In the genomic region with DNA sequence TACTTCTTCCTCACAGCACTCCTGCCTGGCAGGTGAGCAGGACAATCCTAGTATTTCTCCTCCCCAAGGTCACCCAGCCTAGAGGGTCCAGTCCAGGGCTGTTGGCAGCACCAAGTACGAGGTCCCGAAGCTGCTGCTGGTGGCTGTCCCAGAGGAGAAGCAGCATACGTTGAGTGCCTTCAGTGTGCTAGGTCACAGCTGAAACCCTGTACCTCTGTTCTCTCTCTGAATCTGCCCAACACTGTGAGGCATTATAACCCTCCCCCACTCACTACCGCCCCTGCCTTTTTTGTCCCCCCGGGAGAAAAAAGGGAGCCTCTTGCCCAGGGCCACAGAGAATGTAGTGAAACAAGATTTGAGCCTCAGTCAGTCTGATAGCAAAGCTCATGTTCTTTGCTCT, we compare ENCODE assay signal across 14 cellular contexts. TPM values are rescaled to one million over a fixed set of nuclear protein-coding genes. Genes with fewer than 3 reads are reported as not detected.
A peak's percentile ranks its signal among the peaks of the same experiment; 100 is the strongest.
DNase-seq lines count a peak whose midpoint lies in the region; ATAC-seq, FAIRE-seq and TF ChIP-seq lines count a peak whose summit lies in the region.
"Had no signal": no experiment of that assay in that cellular context is flagged by ENCODE, and none has a peak within 500 bp of the region (broad histone marks: within the 10 kb centered on the region; RNA-seq: fewer than 3 reads in every experiment).

No MANE protein-coding gene starts in this region.

- H3K27ac ChIP-seq in DND-41 (ENCODE audit: low read length), result 0 out of 2 replicates have a peak overlapping the region, but pooled peaks have one; percentile 5
- no peak overlapping the region for H3K27ac ChIP-seq in H1 (ENCODE audit: low read depth, low read length)
- H3K27ac ChIP-seq in gastrocnemius medialis, result peak overlapping the region; percentile 91 to 96 (median 93)

- no peak for FAIRE-seq in H1 (lab: Jason Lieb, UNC)
- FAIRE-seq: D721Med, endometrium had no signal

- H2AFZ ChIP-seq in DND-41 (ENCODE audit: low read depth, low read length) (no peak overlapping the region), H1 (ENCODE audit: low read length) (no peak overlapping the region)

- no peak overlapping the region for H3K4ac ChIP-seq in H1 (replicated peaks; ENCODE audit: insufficient read length, low read depth, low read length)

- no peak overlapping the region for H2BK20ac ChIP-seq in H1 (ENCODE audit: low read length)

- TF ChIP-seq RAD21 in H1 (IDR thresholded peaks at IDR 0.05 in 1 of 2, conservative IDR thresholded peaks at IDR 0.05 in 1 of 2; ENCODE audit: low read depth in 2 of 2, low read length in 2 of 2), result no peak

- no peak overlapping the region for H3K23ac ChIP-seq in H1 (ENCODE audit: insufficient read length)

- no peak overlapping the region for H3K18ac ChIP-seq in H1 (ENCODE audit: extremely low read depth, low read length)

- TF ChIP-seq CTCF in DND-41 (IDR thresholded peaks at IDR 0.05; ENCODE audit: borderline replicate concordance, extremely low read depth, low read length, poor library complexity, severe bottlenecking) (no peak), H1 (IDR thresholded peaks at IDR 0.05; ENCODE audit: control extremely low read depth in 1 of 3, insufficient read depth in 1 of 3, low read depth in 1 of 3, low read length in 3 of 3) (no peak), gastrocnemius medialis (IDR thresholded peaks at IDR 0.05 in 4 of 5, conservative IDR thresholded peaks at IDR 0.05 in 1 of 5) (no peak), GM13977 (IDR thresholded peaks at IDR 0.05; ENCODE audit: extremely low read depth, insufficient read depth, missing control alignments) (no peak)

- H3K4me1 ChIP-seq in DND-41 (ENCODE audit: insufficient read depth, low read length) (peaks cover 64% of the 10 kb centered on the region), H1 (replicated peaks in 1 of 4; ENCODE audit: control insufficient read depth in 3 of 4, insufficient read depth in 4 of 4, low read length in 3 of 4) (peaks cover 0 to 7% (median 0%) of the 10 kb centered on the region in 4 experiments; a peak in 3 of 7 replicates), gastrocnemius medialis (peaks cover 48 to 53% of the 10 kb centered on the region in 2 donors)

- H3K36me3 ChIP-seq in DND-41 (ENCODE audit: insufficient read depth, low read length), result peaks cover 43% of the 10 kb centered on the region
- 0 out of 8 replicates have a peak, but pooled peaks cover 0 to 3% (median 0%) of the 10 kb centered on the region in 4 experiments for H3K36me3 ChIP-seq in H1 (ENCODE audit: control insufficient read depth in 2 of 4, insufficient read depth in 4 of 4, low read length in 3 of 4)
- no peaks in the 10 kb centered on the region for H3K36me3 ChIP-seq in gastrocnemius medialis

- ATAC-seq in DND-41 (ENCODE audit: insufficient read depth, low read depth), result no peak
- no peak for ATAC-seq in T-cell (replicated peaks in 1 of 4)
- ATAC-seq in gastrocnemius medialis, result no peak
- ATAC-seq in HG03439 (IDR thresholded peaks at IDR 0.05; ENCODE audit: unreplicated experiment), result no peak
- ATAC-seq: HCT116 had no signal

- no peak overlapping the region for H4K5ac ChIP-seq in H1 (ENCODE audit: insufficient read length, low read depth, low read length)

- intact Hi-C loops in gastrocnemius medialis (cut with DNase I; ENCODE audit: low total_unique reads), result loop anchor here (5.0 kb wide), 2 partner anchors 112 to 152 kb away; no protein-coding TSS in a partner anchor

- H3K4me3 ChIP-seq in DND-41 (ENCODE audit: low read depth in 1 of 2, low read length in 2 of 2), result no peak overlapping the region
- H3K4me3 ChIP-seq in H1 (ENCODE audit: extremely low read depth in 1 of 4, insufficient read depth in 2 of 4, low read depth in 3 of 4, low read length in 4 of 4), result no peak overlapping the region
- H3K4me3 ChIP-seq in gastrocnemius medialis, result no peak overlapping the region
- H3K4me3 ChIP-seq: adrenal gland had no signal

- in situ Hi-C loops in gastrocnemius medialis (cut with MboI; ENCODE audit: low sequenced_read_pairs in 4 of 4) (no loop called here), GM13977 (cut with MboI; ENCODE audit: low pct_unique_long_range_greater_than_20kb, low sequenced_read_pairs, unreplicated experiment) (no loop called here)

- no peak for TF ChIP-seq EP300 in H1 (IDR thresholded peaks at IDR 0.05; ENCODE audit: borderline replicate concordance in 1 of 2, low read depth in 2 of 2, low read length in 2 of 2)

- H3K79me2 ChIP-seq in DND-41 (ENCODE audit: insufficient read depth, low read length) (peaks cover 99% of the 10 kb centered on the region), H1 (ENCODE audit: control insufficient read depth in 1 of 2, insufficient read depth in 2 of 2, low read length in 2 of 2) (peaks cover 18 to 88% of the 10 kb centered on the region in 2 experiments)

- H3K27me3 ChIP-seq in DND-41 (ENCODE audit: insufficient read depth, low read length, poor library complexity), result no peaks in the 10 kb centered on the region
- H3K27me3 ChIP-seq in H1 (replicated peaks in 1 of 4; ENCODE audit: control insufficient read depth in 3 of 4, extremely low read depth in 1 of 4, insufficient read depth in 3 of 4, low read length in 3 of 4), result no peaks in the 10 kb centered on the region
- no peaks in the 10 kb centered on the region for H3K27me3 ChIP-seq in gastrocnemius medialis
- H3K27me3 ChIP-seq: adrenal gland had no signal

- H4K20me1 ChIP-seq in DND-41 (ENCODE audit: insufficient read depth, low read length) (peaks cover 78% of the 10 kb centered on the region), H1 (replicated peaks in 1 of 2; ENCODE audit: control insufficient read depth in 1 of 2, insufficient read depth in 2 of 2, low read length in 2 of 2) (peaks cover 0 to 10% of the 10 kb centered on the region in 2 experiments)

- H3K23me2 ChIP-seq in H1 (ENCODE audit: low read depth, low read length), result no peaks in the 10 kb centered on the region

- H3K4me2 ChIP-seq in DND-41 (ENCODE audit: insufficient read depth, low read length), result peak overlapping the region; percentile 21; the same call in 1 of the 2 replicates
- no peak overlapping the region for H3K4me2 ChIP-seq in H1 (ENCODE audit: insufficient read depth in 1 of 2, low read depth in 2 of 2, low read length in 2 of 2)

- H3K9ac ChIP-seq in DND-41 (ENCODE audit: low read depth, low read length), result no peak overlapping the region
- no peak overlapping the region for H3K9ac ChIP-seq in H1 (replicated peaks in 1 of 4; ENCODE audit: extremely low read depth in 1 of 4, low read depth in 3 of 4, low read length in 3 of 4)

- no peak overlapping the region for H2BK12ac ChIP-seq in H1 (ENCODE audit: low read depth, low read length)

- DNase-seq in DND-41, result no peak
- peak in 1 of 34 experiments; percentile 31 for DNase-seq in T-cell
- no peak for DNase-seq in H1 (ENCODE audit: low read depth in 1 of 2, low spot score in 2 of 2)
- DNase-seq in gastrocnemius medialis, result no peak
- no peak for DNase-seq in GM13977 (ENCODE audit: low spot score)
- DNase-seq in NCI-H1930 (lab: John Stamatoyannopoulos, UW), result no peak
- DNase-seq in NK-92 treated with Interleukin-12 subunit alpha and Interleukin-12 subunit beta, amount 100 ng/mL, for 24 hours (lab: John Stamatoyannopoulos, UW), result no peak
- DNase-seq: adrenal gland, KG1, NCI-H2107 had no signal

- no peaks in the 10 kb centered on the region for H3K27me3 Mint-ChIP-seq in T-cell

- H2BK15ac ChIP-seq in H1 (ENCODE audit: low read length), result no peak overlapping the region

- no peak overlapping the region for H3K14ac ChIP-seq in H1 (ENCODE audit: insufficient read length)

- WGBS in H1 (ENCODE audit: extremely low coverage in 1 of 2, insufficient coverage in 1 of 2, insufficient read length in 1 of 2, insufficient replicate concordance in 2 of 2, low coverage in 1 of 2, low lambda C conversion rate in 2 of 2, missing lambda C conversion rate in 1 of 2), 2 experiments, result 80% methylated on average over 5 of the region's 5 CpGs; no CpG with 5 or more reads in 1 of the 2 experiments

- H3K9me3 Mint-ChIP-seq in T-cell, result no peaks in the 10 kb centered on the region

- CTCF ChIA-PET in T-cell (lab: Charles Lee) (interaction anchor here in 1 of 2 donors (1.0 to 1.1 kb wide), 2 partner anchors 44 to 53 kb away, joined by 3 to 4 read pairs; no protein-coding TSS in a partner anchor), H1 (lab: Charles Lee; ENCODE audit: partially characterized antibody) (interaction anchor here (0.6 to 1.9 kb wide), 8 partner anchors 9 to 499 kb away, joined by 3 to 7 read pairs (median 4); no protein-coding TSS in a partner anchor)

- H3K9me3 ChIP-seq in DND-41 (ENCODE audit: insufficient read depth, low read length, severe bottlenecking), result no peaks in the 10 kb centered on the region
- no peaks in the 10 kb centered on the region for H3K9me3 ChIP-seq in H1 (ENCODE audit: insufficient read depth in 2 of 2, low read depth in 1 of 2, low read length in 1 of 2)
- H3K9me3 ChIP-seq in gastrocnemius medialis, result no peaks in the 10 kb centered on the region
- H3K9me3 ChIP-seq: adrenal gland had no signal

- H3K27ac Mint-ChIP-seq in T-cell, result peak overlapping the region; percentile 98 to 100

- no peak overlapping the region for H2AK5ac ChIP-seq in H1 (ENCODE audit: low read depth, low read length)

- no peak overlapping the region for H2BK120ac ChIP-seq in H1 (replicated peaks; ENCODE audit: low read depth, low read length)

- TF ChIP-seq POLR2A in H1 (IDR thresholded peaks at IDR 0.05; ENCODE audit: control extremely low read depth in 1 of 2, low read depth in 2 of 2, low read length in 2 of 2) (no peak), gastrocnemius medialis (IDR thresholded peaks at IDR 0.05) (no peak)

- H3K56ac ChIP-seq in H1 (replicated peaks; ENCODE audit: insufficient read length, low read depth, low read length), result no peak overlapping the region

- H3K4me1 Mint-ChIP-seq in T-cell, result peaks cover 81 to 91% (median 85%) of the 10 kb centered on the region in 3 donors

- 0 out of 2 replicates have a peak overlapping the region, but pooled peaks have one; percentile 35 for H2BK5ac ChIP-seq in H1 (ENCODE audit: low read depth, low read length)

- H3K79me1 ChIP-seq in H1 (ENCODE audit: low read depth, low read length), result peaks cover 9% of the 10 kb centered on the region

- POLR2A ChIA-PET in T-cell (lab: Charles Lee), result interaction anchor here (0.5 to 9.1 kb wide), 9 partner anchors 9 to 108 kb away, joined by 3 to 277 read pairs (median 6); no protein-coding TSS in a partner anchor
- POLR2A ChIA-PET in H1 (lab: Charles Lee; ENCODE audit: partially characterized antibody), result interaction anchor here (0.8 to 1.2 kb wide), 5 partner anchors 15 to 134 kb away, joined by 3 to 4 read pairs (median 3); no protein-coding TSS in a partner anchor

- no peak overlapping the region; the same call in 1 of the 2 replicates for H4K8ac ChIP-seq in H1 (ENCODE audit: extremely low read depth, insufficient read depth, low read length)

- H3K4me3 Mint-ChIP-seq in T-cell, result peak overlapping the region; percentile 81 to 94 (median 94)

- peaks cover 56% of the 10 kb centered on the region for H3K36me3 Mint-ChIP-seq in T-cell

- H4K91ac ChIP-seq in H1 (replicated peaks; ENCODE audit: insufficient read length, low read length), result no peak overlapping the region

RNA-seq across cellular contexts. Expression of gene PPP2R5C, which starts 53.4 kb away (rescaled TPM):
- total RNA-seq in T-cell (100 to 1,000 TPM; 435 to 627 (median 489) TPM), gastrocnemius medialis (10 to 100 TPM; 35.4 to 65.9 (median 49.3) TPM)
- 95.9 and 102 TPM in 2 replicates for total RNA-seq in H1 (2021; fragmentation: NEBNext Ultra II Directional; extraction: Animal tissue kit (Norgen Biotek cat#: 25700))
- 35.1 and 49.6 TPM in 2 replicates for polyA plus RNA-seq in H1 (2011; rRNA removed)
- polyA plus RNA-seq in H1 (2011; cell fraction: cytosol; rRNA removed), result 51.3 TPM
- 44.9 TPM for polyA plus RNA-seq in H1 (2011; cell fraction: nucleus; rRNA removed)
- polyA plus RNA-seq in H1 (2012, experiment 1 of 2), result 47.5 to 73.4 TPM (median 53.6 TPM) in 4 replicates
- 17.1 TPM for polyA plus RNA-seq in H1 (2012, experiment 2 of 2)
- 145 TPM for polyA plus RNA-seq in H1 (2013, experiment 1 of 2)
- 143 TPM for polyA plus RNA-seq in H1 (2013, experiment 2 of 2)
- 86.1 and 102 TPM in 2 replicates for polyA minus RNA-seq in H1 (2011; rRNA and poly(A)+ RNA removed)
- polyA minus RNA-seq in H1 (2011; cell fraction: cytosol; rRNA and poly(A)+ RNA removed), result 44.5 TPM
- polyA minus RNA-seq in H1 (2011; cell fraction: nucleus; rRNA and poly(A)+ RNA removed), result 73.2 TPM
